ENCODE assay signal across 28 cellular contexts in genomic region chrX:132433001-132433400, GRCh38. TPM values are rescaled to one million over a fixed set of nuclear protein-coding genes. Genes with fewer than 3 reads are reported as not detected.
A peak's percentile ranks its signal among the peaks of the same experiment; 100 is the strongest.
DNase-seq lines count a peak whose midpoint lies in the region; ATAC-seq and TF ChIP-seq lines count a peak whose summit lies in the region.
"Had no signal": no experiment of that assay in that cellular context is flagged by ENCODE, and none has a peak within 500 bp of the region (broad histone marks: within the 10 kb centered on the region; RNA-seq: fewer than 3 reads in every experiment).

No MANE protein-coding gene starts in this region.

- DNase-seq in ELF-1 (ENCODE audit: low read depth, low spot score), result peak; percentile 78
- DNase-seq in HT-29 (ENCODE audit: low spot score), result peak; percentile 29
- peak; percentile 8 for DNase-seq in choroid plexus epithelial cell (ENCODE audit: low read depth)
- DNase-seq in mesothelial cell of epicardium (ENCODE audit: low spot score in 2 of 2, unreplicated experiment in 2 of 2), result no peak
- no peak for DNase-seq in tibial artery
- DNase-seq: activated CD4-positive, alpha-beta memory T cell treated with anti-CD3 and anti-CD28 coated beads, Interleukin-2, amount 10 ng/mL, durations not matched to agents 7 days and 5 days; activated CD8-positive, alpha-beta memory T cell treated with anti-CD3 and anti-CD28 coated beads, Interleukin-2, amount 50 U/mL, for 48 hours; activated naive CD4-positive, alpha-beta T cell treated with anti-CD3 and anti-CD28 coated beads for 36 hours; body of pancreas; Calu3; cerebellar nuclear complex; DMS79; dorsolateral prefrontal cortex; foreskin melanocyte; GF-D8; immature natural killer cell; MV-4-11; NCI-H146; NCI-H524; nephron progenitor cell; ovary; Peyer's patch; upper lobe of right lung had no signal

- H3K4me1 Mint-ChIP-seq in mesothelial cell of epicardium, result peaks cover 5% of the 10 kb centered on the region
- H3K4me1 Mint-ChIP-seq: activated CD4-positive, alpha-beta memory T cell treated with anti-CD3 and anti-CD28 coated beads, Interleukin-2, amount 10 ng/mL, durations not matched to agents 7 days and 5 days; immature natural killer cell had no signal

- peaks cover 34% of the 10 kb centered on the region for H3K36me3 Mint-ChIP-seq in mesothelial cell of epicardium

- no peaks in the 10 kb centered on the region for H3K36me3 ChIP-seq in tibial artery
- H3K36me3 ChIP-seq: ovary, Peyer's patch, upper lobe of right lung had no signal

- no peak overlapping the region for H3K4me3 Mint-ChIP-seq in mesothelial cell of epicardium
- H3K4me3 Mint-ChIP-seq: activated CD4-positive, alpha-beta memory T cell treated with anti-CD3 and anti-CD28 coated beads, Interleukin-2, amount 10 ng/mL, durations not matched to agents 7 days and 5 days; activated naive CD4-positive, alpha-beta T cell treated with anti-CD3 and anti-CD28 coated beads for 36 hours; immature natural killer cell; nephron progenitor cell; stimulated activated memory B cell treated with anti-CD40 and anti-IgM and Interleukin-4, amounts not matched to agents 10 μg/mL and 1 μg/mL and 100 μg/mL, for 72 hours had no signal

- H3K27ac Mint-ChIP-seq in mesothelial cell of epicardium, result peak overlapping the region; percentile 6
- H3K27ac Mint-ChIP-seq: activated CD4-positive, alpha-beta memory T cell treated with anti-CD3 and anti-CD28 coated beads, Interleukin-2, amount 10 ng/mL, durations not matched to agents 7 days and 5 days; activated naive CD4-positive, alpha-beta T cell treated with anti-CD3 and anti-CD28 coated beads for 36 hours; immature natural killer cell had no signal

- H3K9me3 Mint-ChIP-seq in mesothelial cell of epicardium, result peaks cover 9% of the 10 kb centered on the region
- H3K9me3 Mint-ChIP-seq: activated CD4-positive, alpha-beta memory T cell treated with anti-CD3 and anti-CD28 coated beads, Interleukin-2, amount 10 ng/mL, durations not matched to agents 7 days and 5 days; activated naive CD4-positive, alpha-beta T cell treated with anti-CD3 and anti-CD28 coated beads for 36 hours; immature natural killer cell; stimulated activated memory B cell treated with anti-CD40 and anti-IgM and Interleukin-4, amounts not matched to agents 10 μg/mL and 1 μg/mL and 100 μg/mL, for 72 hours had no signal

- no peaks in the 10 kb centered on the region for H3K4me1 ChIP-seq in tibial artery
- H3K4me1 ChIP-seq: body of pancreas, Peyer's patch, upper lobe of right lung had no signal

- H3K27me3 ChIP-seq in tibial artery, result no peaks in the 10 kb centered on the region
- H3K27me3 ChIP-seq: body of pancreas, ovary, Peyer's patch, upper lobe of right lung had no signal

- intact Hi-C loops in tibial artery (cut with DNase I; ENCODE audit: low total_unique reads), result no loop called here

- H3K9me3 ChIP-seq in tibial artery, result no peaks in the 10 kb centered on the region
- H3K9me3 ChIP-seq: body of pancreas, ovary, Peyer's patch, upper lobe of right lung had no signal

- H3K27me3 Mint-ChIP-seq in mesothelial cell of epicardium (ENCODE audit: low read depth), result no peaks in the 10 kb centered on the region
- H3K27me3 Mint-ChIP-seq: activated CD4-positive, alpha-beta memory T cell treated with anti-CD3 and anti-CD28 coated beads, Interleukin-2, amount 10 ng/mL, durations not matched to agents 7 days and 5 days; stimulated activated memory B cell treated with anti-CD40 and anti-IgM and Interleukin-4, amounts not matched to agents 10 μg/mL and 1 μg/mL and 100 μg/mL, for 72 hours had no signal

- H3K27ac ChIP-seq in tibial artery, result no peak overlapping the region
- H3K27ac ChIP-seq: body of pancreas, C4-2B, dorsolateral prefrontal cortex, ovary, Peyer's patch, skin epidermis, upper lobe of right lung had no signal

- ATAC-seq in HG03045 (IDR thresholded peaks at IDR 0.05; ENCODE audit: unreplicated experiment) (no peak), HG02610 (IDR thresholded peaks at IDR 0.05; ENCODE audit: unreplicated experiment) (no peak)
- ATAC-seq: body of pancreas; stimulated activated memory B cell treated with anti-CD40 and anti-IgM and Interleukin-4, amounts not matched to agents 10 μg/mL and 1 μg/mL and 100 μg/mL, for 72 hours; upper lobe of right lung had no signal

- H3K4me3 ChIP-seq in choroid plexus epithelial cell (ENCODE audit: low read depth, low read length) (no peak overlapping the region), tibial artery (no peak overlapping the region)
- H3K4me3 ChIP-seq: body of pancreas, dorsolateral prefrontal cortex, ovary, Peyer's patch, skin epidermis, upper lobe of right lung had no signal

- TF ChIP-seq CTCF in choroid plexus epithelial cell (conservative IDR thresholded peaks at IDR 0.05; ENCODE audit: low read depth, low read length), result no peak
- no peak for TF ChIP-seq CTCF in mesothelial cell of epicardium (IDR thresholded peaks at IDR 0.05; ENCODE audit: unreplicated experiment)
- no peak for TF ChIP-seq CTCF in tibial artery (IDR thresholded peaks at IDR 0.05)

RNA-seq across cellular contexts. Expression of gene MBNL3, which starts 55.8 kb away (rescaled TPM):
- 5.4 and 7.6 TPM in 2 replicates for total RNA-seq in HT-29 (2014; rRNA removed; shearing (Covaris generic))
- total RNA-seq in mesothelial cell of epicardium, result 28.1 to 32.5 TPM (median 29.8 TPM) in 3 replicates

Comparison
In these comparisons a context has a peak if more than half of its experiments do, and no peak if none do; other contexts are left out.
1. DNase-seq: peak in ELF-1 (single experiment), HT-29 (single experiment) and choroid plexus epithelial cell (single experiment); none in mesothelial cell of epicardium (0 of 2) and tibial artery (0 of 2).